Comparison of ENCODE assay signal across 13 cellular contexts in genomic region chr5:10705736-10706135, GRCh38. TPM values are rescaled to one million over a fixed set of nuclear protein-coding genes. Genes with fewer than 3 reads are reported as not detected.
DNase-seq lines count a peak whose midpoint lies in the region; ATAC-seq lines count a peak whose summit lies in the region.
"Had no signal": no experiment of that assay in that cellular context is flagged by ENCODE, and none has a peak within 500 bp of the region (broad histone marks: within the 10 kb centered on the region; RNA-seq: fewer than 3 reads in every experiment).

No MANE protein-coding gene starts in this region.

- peaks cover 60% of the 10 kb centered on the region for H3F3A ChIP-seq in GM23248 (ENCODE audit: insufficient read depth)

- H3K9me3 ChIP-seq in GM23248 (ENCODE audit: low read depth) = no peaks in the 10 kb centered on the region
- H3K9me3 ChIP-seq: HAP-1 had no signal

- no peaks in the 10 kb centered on the region; the same call in 1 of the 2 replicates for H4K20me1 ChIP-seq in GM23248 (ENCODE audit: insufficient read depth)

- H3K27ac Mint-ChIP-seq in T-cell (peak overlapping the region; percentile 7 to 66), immature natural killer cell (peak overlapping the region in 5 of 6 donors; percentile 63 to 86 (median 78))
- H3K27ac Mint-ChIP-seq in activated CD4-positive, alpha-beta T cell treated with anti-CD3 and anti-CD28 coated beads for 36 hours = no peak overlapping the region

- POLR2A ChIA-PET in T-cell (lab: Charles Lee) = interaction anchor here in 1 of 2 donors (0.7 kb wide), 1 partner anchor 21 kb away, joined by 4 read pairs; no protein-coding TSS in a partner anchor
- POLR2A ChIA-PET in activated CD4-positive, alpha-beta T cell treated with anti-CD3 and anti-CD28 coated beads for 36 hours (lab: Charles Lee) = no interaction called here

- no peak overlapping the region for H3K4me3 ChIP-seq in GM23248
- H3K4me3 ChIP-seq: HAP-1, lung had no signal

- peak; percentile 52 for DNase-seq in 8988T
- peak; percentile 25 for DNase-seq in GM23248
- no peak for DNase-seq in T-cell
- no peak for DNase-seq in immature natural killer cell
- no peak for DNase-seq in activated CD4-positive, alpha-beta T cell treated with anti-CD3 and anti-CD28 coated beads for 36 hours
- no peak for DNase-seq in left lobe of liver (ENCODE audit: low spot score)
- DNase-seq: DMS53, NCI-H2029, SHP77 treated with DMSO at 0.1 percent for 48 hours had no signal

- no peak overlapping the region for H2AFZ ChIP-seq in GM23248

- no peaks in the 10 kb centered on the region for H3K27me3 ChIP-seq in GM23248 (replicated peaks; ENCODE audit: insufficient read depth)

- H3K36me3 ChIP-seq in GM23248 (ENCODE audit: low read depth) = no peaks in the 10 kb centered on the region
- H3K36me3 ChIP-seq: HAP-1 had no signal

- H3K9me3 Mint-ChIP-seq in T-cell = no peaks in the 10 kb centered on the region
- no peaks in the 10 kb centered on the region for H3K9me3 Mint-ChIP-seq in immature natural killer cell
- no peaks in the 10 kb centered on the region for H3K9me3 Mint-ChIP-seq in activated CD4-positive, alpha-beta T cell treated with anti-CD3 and anti-CD28 coated beads for 36 hours (ENCODE audit: low read depth)

- in situ Hi-C loops in GM23248 (cut with MboI) = no loop called here

- peaks cover 61% of the 10 kb centered on the region for H3K4me1 ChIP-seq in GM23248 (ENCODE audit: insufficient read depth)
- H3K4me1 ChIP-seq: HAP-1 had no signal

- no peak overlapping the region for H3K4me3 Mint-ChIP-seq in T-cell
- H3K4me3 Mint-ChIP-seq in immature natural killer cell = no peak overlapping the region
- H3K4me3 Mint-ChIP-seq in activated CD4-positive, alpha-beta T cell treated with anti-CD3 and anti-CD28 coated beads for 36 hours = no peak overlapping the region

- H3K4me2 ChIP-seq in GM23248 (ENCODE audit: unreplicated experiment) = no peak overlapping the region

- ATAC-seq in T-cell (replicated peaks in 1 of 4) (no peak), HG03097 (IDR thresholded peaks at IDR 0.05; ENCODE audit: low FRiP score, unreplicated experiment) (no peak), HG02885 (IDR thresholded peaks at IDR 0.05; ENCODE audit: poor library complexity, unreplicated experiment) (no peak), left lobe of liver (no peak)
- no peak for ATAC-seq in activated CD4-positive, alpha-beta T cell treated with anti-CD3 and anti-CD28 coated beads for 36 hours

- 89 to 92% methylated on average over 2 of the region's 2 CpGs for WGBS in GM23248 (ENCODE audit: low coverage in 1 of 2, low lambda C conversion rate in 2 of 2, missing lambda C conversion rate in 2 of 2), 2 experiments

- CTCF ChIA-PET in T-cell (lab: Charles Lee) = no interaction called here
- CTCF ChIA-PET in activated CD4-positive, alpha-beta T cell treated with anti-CD3 and anti-CD28 coated beads for 36 hours (lab: Charles Lee) = no interaction called here

- H3K27me3 Mint-ChIP-seq in T-cell = no peaks in the 10 kb centered on the region
- H3K27me3 Mint-ChIP-seq in immature natural killer cell (ENCODE audit: low read depth in 3 of 3) = peaks cover 0 to 2% (median 0%) of the 10 kb centered on the region in 3 donors
- no peaks in the 10 kb centered on the region for H3K27me3 Mint-ChIP-seq in activated CD4-positive, alpha-beta T cell treated with anti-CD3 and anti-CD28 coated beads for 36 hours

- no peak overlapping the region for H3K9ac ChIP-seq in GM23248

- no peaks in the 10 kb centered on the region for H3K9me2 ChIP-seq in GM23248 (ENCODE audit: insufficient read depth)

- H3K79me2 ChIP-seq in GM23248 (ENCODE audit: insufficient read depth) = peaks cover 39% of the 10 kb centered on the region

- H3K4me1 Mint-ChIP-seq in T-cell (peaks cover 40 to 45% (median 40%) of the 10 kb centered on the region in 3 donors), immature natural killer cell (peaks cover 39 to 47% of the 10 kb centered on the region in 2 donors)
- H3K4me1 Mint-ChIP-seq in activated CD4-positive, alpha-beta T cell treated with anti-CD3 and anti-CD28 coated beads for 36 hours = peaks cover 31% of the 10 kb centered on the region

- intact Hi-C loops in activated CD4-positive, alpha-beta T cell treated with anti-CD3 and anti-CD28 coated beads for 36 hours (cut with DNase I, micrococcal nuclease) = no loop called here

- no peak overlapping the region for H3K27ac ChIP-seq in GM23248

- H3K36me3 Mint-ChIP-seq in T-cell (peaks cover 10% of the 10 kb centered on the region), immature natural killer cell (peaks cover 0 to 4% (median 3%) of the 10 kb centered on the region in 3 donors)
- H3K36me3 Mint-ChIP-seq in activated CD4-positive, alpha-beta T cell treated with anti-CD3 and anti-CD28 coated beads for 36 hours (ENCODE audit: low read depth) = peaks cover 2% of the 10 kb centered on the region

RNA-seq across cellular contexts. Expression of gene DAP, which starts 55.3 kb away (rescaled TPM):
- 37.9 and 52.9 TPM in 2 replicates for total RNA-seq in GM23248 (2014; rRNA removed; shearing (Covaris generic))
- 255 and 259 TPM in 2 replicates for polyA plus RNA-seq in GM23248 (2016; fragmentation: Nextera tagmentation; extraction: Ambion mirVana)
- total RNA-seq in T-cell = 10 to 100 TPM; 34.1 to 43.7 (median 36.3) TPM
- polyA plus RNA-seq in immature natural killer cell = 10 to 100 TPM; 43.1 to 87.1 (median 53.9) TPM
- 10 to 100 TPM; 41.4 to 44.0 TPM for total RNA-seq in activated CD4-positive, alpha-beta T cell treated with anti-CD3 and anti-CD28 coated beads for 36 hours
- total RNA-seq in left lobe of liver = 129 TPM

Comparison
In these comparisons a context has a peak if more than half of its experiments do, and no peak if none do; other contexts are left out.
1. DNase-seq: peak in 8988T (single experiment) and GM23248 (single experiment); none in T-cell (0 of 34), immature natural killer cell (0 of 3), activated CD4-positive, alpha-beta T cell treated with anti-CD3 and anti-CD28 coated beads for 36 hours (single experiment) and left lobe of liver (single experiment).